ENCODE assay signal across 11 cellular contexts in the genomic region with DNA sequence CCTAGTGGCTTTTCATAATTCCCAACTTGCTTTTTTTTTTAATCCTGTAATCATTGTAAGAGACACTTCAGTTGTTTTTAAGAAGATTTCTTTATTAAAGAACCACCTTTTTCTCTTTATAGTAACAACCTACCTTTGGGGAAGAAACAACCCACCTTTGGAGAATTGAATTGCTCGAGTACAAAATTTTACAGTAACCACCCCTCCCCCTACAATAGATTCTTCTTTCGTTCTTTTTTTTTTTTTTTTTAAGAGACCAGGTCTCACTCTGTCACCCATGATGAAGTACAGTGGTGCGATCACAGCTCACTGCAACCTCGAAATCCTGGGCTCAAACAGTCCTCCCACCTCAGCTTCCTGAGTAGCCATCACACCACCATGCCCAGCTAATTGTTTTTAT. TPM values are rescaled to one million over a fixed set of nuclear protein-coding genes. Genes with fewer than 3 reads are reported as not detected.
DNase-seq lines count a peak whose midpoint lies in the region; ATAC-seq and TF ChIP-seq lines count a peak whose summit lies in the region.
"Had no signal": no experiment of that assay in that cellular context is flagged by ENCODE, and none has a peak within 500 bp of the region (broad histone marks: within the 10 kb centered on the region; RNA-seq: fewer than 3 reads in every experiment).

No MANE protein-coding gene starts in this region.

- CTCF ChIA-PET in PC-9 (lab: Charles Lee): interaction anchor here (0.6 kb wide), 2 partner anchors 13 to 859 kb away, joined by 5 to 9 read pairs; no protein-coding TSS in a partner anchor

- H3K9me3 Mint-ChIP-seq in activated T-cell treated with anti-CD3 and anti-CD28 coated beads, Interleukin-2, amount 50 U/mL, for 24 hours: no peaks in the 10 kb centered on the region
- no peaks in the 10 kb centered on the region for H3K9me3 Mint-ChIP-seq in endothelial cell (ENCODE audit: unreplicated experiment)

- TF ChIP-seq CTCF in PC-9 (conservative IDR thresholded peaks at IDR 0.05) (no peak), endothelial cell (IDR thresholded peaks at IDR 0.05; ENCODE audit: unreplicated experiment) (no peak)

- intact Hi-C loops in PC-9 (cut with micrococcal nuclease; ENCODE audit: unreplicated experiment): loop anchor here (5.0 to 10.0 kb wide), 2 partner anchors 173 to 205 kb away; a partner anchor contains a TSS

- no peaks in the 10 kb centered on the region for H3F3A ChIP-seq in PC-9 (ENCODE audit: insufficient read depth, low read depth)

- peak overlapping the region; percentile 99 for H3K27ac Mint-ChIP-seq in activated T-cell treated with anti-CD3 and anti-CD28 coated beads, Interleukin-2, amount 50 U/mL, for 24 hours
- peak overlapping the region; percentile 48 for H3K27ac Mint-ChIP-seq in endothelial cell (ENCODE audit: unreplicated experiment)

- no peak overlapping the region for H3K9ac ChIP-seq in skeletal muscle satellite cell (ENCODE audit: low read depth, low read length)

- H3K4me3 Mint-ChIP-seq in activated T-cell treated with anti-CD3 and anti-CD28 coated beads, Interleukin-2, amount 50 U/mL, for 24 hours: peak overlapping the region; percentile 100
- H3K4me3 Mint-ChIP-seq in endothelial cell (ENCODE audit: unreplicated experiment): peak overlapping the region; percentile 81

- no TSS peak for BruUV-seq in PC-9 (replicated peaks; lab: Mats Ljungman, UMichigan)

- no peak overlapping the region for H2AFZ ChIP-seq in PC-9

- H3K9me3 ChIP-seq in PC-9 (ENCODE audit: insufficient read depth, low read depth): no peaks in the 10 kb centered on the region
- H3K9me3 ChIP-seq in skeletal muscle satellite cell (replicated peaks; ENCODE audit: low read length): no peaks in the 10 kb centered on the region

- no peak for DNase-seq in activated T-cell treated with anti-CD3 and anti-CD28 coated beads, Interleukin-2, amount 50 U/mL, for 24 hours
- no peak for DNase-seq in activated T-cell treated with anti-CD3 and anti-CD28 coated beads, Interleukin-2, amount 50 U/mL, for 1 hour
- no peak for DNase-seq in PC-9
- no peak for DNase-seq in endothelial cell (ENCODE audit: low spot score)
- DNase-seq in AML-193 (lab: John Stamatoyannopoulos, UW): no peak
- DNase-seq: activated CD4-positive, alpha-beta T cell treated with anti-CD3 and anti-CD28 coated beads for 48 hours; NCI-H345; SHP77 had no signal

- H4K20me1 ChIP-seq in PC-9 (ENCODE audit: insufficient read depth): peaks cover 17% of the 10 kb centered on the region; the same call in 1 of the 2 replicates

- H3K9me2 ChIP-seq in PC-9 (ENCODE audit: insufficient read depth): no peaks in the 10 kb centered on the region

- H3K27me3 Mint-ChIP-seq in activated T-cell treated with anti-CD3 and anti-CD28 coated beads, Interleukin-2, amount 50 U/mL, for 24 hours: no peaks in the 10 kb centered on the region
- peaks cover 4% of the 10 kb centered on the region for H3K27me3 Mint-ChIP-seq in endothelial cell (ENCODE audit: unreplicated experiment)

- peaks cover 69% of the 10 kb centered on the region for H3K4me1 Mint-ChIP-seq in activated T-cell treated with anti-CD3 and anti-CD28 coated beads, Interleukin-2, amount 50 U/mL, for 24 hours (ENCODE audit: low read depth)
- H3K4me1 Mint-ChIP-seq in endothelial cell (ENCODE audit: unreplicated experiment): peaks cover 33% of the 10 kb centered on the region

- peaks cover 77% of the 10 kb centered on the region for H3K36me3 Mint-ChIP-seq in activated T-cell treated with anti-CD3 and anti-CD28 coated beads, Interleukin-2, amount 50 U/mL, for 24 hours (ENCODE audit: low read depth)
- H3K36me3 Mint-ChIP-seq in endothelial cell (ENCODE audit: low read depth, unreplicated experiment): peaks cover 9% of the 10 kb centered on the region

- H3K36me3 ChIP-seq in PC-9 (ENCODE audit: low read depth) (0 out of 2 replicates have a peak, but pooled peaks cover 20% of the 10 kb centered on the region), skeletal muscle satellite cell (ENCODE audit: insufficient read depth, low read length) (peaks cover 13% of the 10 kb centered on the region)

- no peak overlapping the region for H3K4me3 ChIP-seq in PC-9
- H3K4me3 ChIP-seq in skeletal muscle satellite cell (ENCODE audit: low read length): peak overlapping the region; percentile 84

- POLR2A ChIA-PET in PC-9 (lab: Charles Lee; ENCODE audit: unreplicated experiment): no interaction called here

- H3K27me3 ChIP-seq in PC-9 (ENCODE audit: insufficient read depth, low read depth) (no peaks in the 10 kb centered on the region), skeletal muscle satellite cell (ENCODE audit: control insufficient read depth, insufficient read depth, low read length) (no peaks in the 10 kb centered on the region)

- H3K79me2 ChIP-seq in PC-9 (ENCODE audit: low read depth): peaks cover 96% of the 10 kb centered on the region

- H3K27ac ChIP-seq in PC-9: no peak overlapping the region

- no peak for ATAC-seq in HG02885 (IDR thresholded peaks at IDR 0.05; ENCODE audit: poor library complexity, unreplicated experiment)
- no peak for ATAC-seq in GM21717 (IDR thresholded peaks at IDR 0.05; ENCODE audit: unreplicated experiment)

- H3K4me2 ChIP-seq in PC-9 (peak overlapping the region; percentile 95; the same call in 1 of the 2 replicates), skeletal muscle satellite cell (ENCODE audit: low read length) (peak overlapping the region; percentile 87)

- H3K4me1 ChIP-seq in PC-9 (replicated peaks; ENCODE audit: insufficient read depth) (peaks cover 17% of the 10 kb centered on the region), skeletal muscle satellite cell (ENCODE audit: control insufficient read depth, insufficient read depth, low read length) (peaks cover 29% of the 10 kb centered on the region)

RNA-seq across cellular contexts. Expression of a gene that starts 2.1 kb away (rescaled TPM):
- total RNA-seq in PC-9 (2021) (10.6 and 12.0 TPM in 2 replicates), endothelial cell (ENCODE audit: unreplicated experiment) (27.2 TPM)
- 22.1 and 24.8 TPM in 2 replicates for total RNA-seq in skeletal muscle satellite cell (2012; rRNA removed)

RNA-seq across cellular contexts. Expression of a gene that starts 13.7 kb away (rescaled TPM):
- total RNA-seq in PC-9 (2021) (153 and 199 TPM in 2 replicates), endothelial cell (ENCODE audit: unreplicated experiment) (270 TPM)
- 79.1 and 82.8 TPM in 2 replicates for total RNA-seq in skeletal muscle satellite cell (2012; rRNA removed)
